In genomic region chr3:39177708-39178332, GRCh38 we compare ENCODE assay signal across 8 cellular contexts. TPM values are rescaled to one million over a fixed set of nuclear protein-coding genes. Genes with fewer than 3 reads are reported as not detected.
DNase-seq lines count a peak whose midpoint lies in the region; ATAC-seq and TF ChIP-seq lines count a peak whose summit lies in the region.

No MANE protein-coding gene starts in this region.

- peak; percentile 41 for ATAC-seq in HG02588 (IDR thresholded peaks at IDR 0.05; ENCODE audit: unreplicated experiment)
- no peak for ATAC-seq in GM18858 (IDR thresholded peaks at IDR 0.05; ENCODE audit: unreplicated experiment)

- peaks cover 38% of the 10 kb centered on the region for H3K4me1 ChIP-seq in DOHH2 (ENCODE audit: control insufficient read depth, low read length)
- H3K4me1 ChIP-seq in effector memory CD4-positive, alpha-beta T cell (ENCODE audit: control insufficient read depth, insufficient read depth, low read length, poor library complexity, severe bottlenecking), result peaks cover 24% of the 10 kb centered on the region

- no peaks in the 10 kb centered on the region for H4K20me1 ChIP-seq in DOHH2 (ENCODE audit: control insufficient read depth, insufficient read depth, low read depth, low read length)

- DNase-seq in NCI-H748 treated with DMSO at 0.1 percent for 48 hours (lab: John Stamatoyannopoulos, UW), result peak; percentile 13
- DNase-seq in activated CD8-positive, alpha-beta memory T cell treated with anti-CD3 and anti-CD28 coated beads for 24 hours, result peak; percentile 87
- peak; percentile 61 to 73 (median 70) for DNase-seq in effector memory CD4-positive, alpha-beta T cell
- peak; percentile 88 to 97 for DNase-seq in lung microvascular endothelial cell (ENCODE audit: low read depth in 2 of 2)
- peak; percentile 17 to 47 (median 32) for DNase-seq in stimulated activated CD4-positive, alpha-beta T cell treated with anti-CD3 and anti-CD28 coated beads, TNF-alpha, amount 100 ng/mL, for 1 hour (ENCODE audit: low read depth in 3 of 3, low spot score in 1 of 3)

- H3F3A ChIP-seq in DOHH2 (ENCODE audit: control insufficient read depth, insufficient read depth), result peaks cover 18% of the 10 kb centered on the region

- H3K9me2 ChIP-seq in DOHH2 (replicated peaks; ENCODE audit: control insufficient read depth, low read length), result no peaks in the 10 kb centered on the region

- peak overlapping the region; percentile 90 for H3K4me2 ChIP-seq in DOHH2 (ENCODE audit: low read length)

- H3K36me3 ChIP-seq in DOHH2 (ENCODE audit: control insufficient read depth, low read length), result no peaks in the 10 kb centered on the region
- no peaks in the 10 kb centered on the region for H3K36me3 ChIP-seq in effector memory CD4-positive, alpha-beta T cell (ENCODE audit: control insufficient read depth, insufficient read depth, low read length)

- H3K79me2 ChIP-seq in DOHH2 (ENCODE audit: control insufficient read depth, low read length), result no peaks in the 10 kb centered on the region

- no peaks in the 10 kb centered on the region for H3K9me3 ChIP-seq in DOHH2 (ENCODE audit: control insufficient read depth, insufficient read depth, low read length)
- no peaks in the 10 kb centered on the region for H3K9me3 ChIP-seq in effector memory CD4-positive, alpha-beta T cell (ENCODE audit: control insufficient read depth, low read length)

- TF ChIP-seq CTCF in DOHH2 (IDR thresholded peaks at IDR 0.05; ENCODE audit: low read depth, low read length, poor library complexity, severe bottlenecking), result no peak

- no peak overlapping the region; the same call in 1 of the 2 replicates for H3K27ac ChIP-seq in DOHH2 (ENCODE audit: low read depth, low read length)
- peak overlapping the region; percentile 65 for H3K27ac ChIP-seq in effector memory CD4-positive, alpha-beta T cell (ENCODE audit: insufficient read depth, low read length, poor library complexity, severe bottlenecking)

- H3K4me3 ChIP-seq in DOHH2 (ENCODE audit: low read length), result peak overlapping the region; percentile 76
- peak overlapping the region; percentile 48 for H3K4me3 ChIP-seq in effector memory CD4-positive, alpha-beta T cell (ENCODE audit: insufficient read depth, low read depth, low read length, poor library complexity, severe bottlenecking)

- H3K27me3 ChIP-seq in DOHH2 (ENCODE audit: control insufficient read depth, low read length), result 0 out of 2 replicates have a peak, but pooled peaks cover 4% of the 10 kb centered on the region
- no peaks in the 10 kb centered on the region for H3K27me3 ChIP-seq in effector memory CD4-positive, alpha-beta T cell (replicated peaks; ENCODE audit: control insufficient read depth, insufficient read depth, low read length, poor library complexity, severe bottlenecking)

RNA-seq across cellular contexts. Expression of gene XIRP1, which starts 14.6 kb away (rescaled TPM):
- total RNA-seq in lung microvascular endothelial cell, result not detected in 2 replicates

RNA-seq across cellular contexts. Expression of gene CSRNP1, which starts 24.4 kb away (rescaled TPM):
- 7.6 and 10.5 TPM in 2 replicates for total RNA-seq in lung microvascular endothelial cell

Comparison
In these comparisons a context has a peak if more than half of its experiments do, and no peak if none do; other contexts are left out.
1. DNase-seq: peak in every context shown above with its lines; median percentile 92 in lung microvascular endothelial cell; 87 in activated CD8-positive, alpha-beta memory T cell treated with anti-CD3 and anti-CD28 coated beads for 24 hours; 70 in effector memory CD4-positive, alpha-beta T cell; 32 in stimulated activated CD4-positive, alpha-beta T cell treated with anti-CD3 and anti-CD28 coated beads, TNF-alpha, amount 100 ng/mL, for 1 hour; 13 in NCI-H748 treated with DMSO at 0.1 percent for 48 hours.